In the genomic region with DNA sequence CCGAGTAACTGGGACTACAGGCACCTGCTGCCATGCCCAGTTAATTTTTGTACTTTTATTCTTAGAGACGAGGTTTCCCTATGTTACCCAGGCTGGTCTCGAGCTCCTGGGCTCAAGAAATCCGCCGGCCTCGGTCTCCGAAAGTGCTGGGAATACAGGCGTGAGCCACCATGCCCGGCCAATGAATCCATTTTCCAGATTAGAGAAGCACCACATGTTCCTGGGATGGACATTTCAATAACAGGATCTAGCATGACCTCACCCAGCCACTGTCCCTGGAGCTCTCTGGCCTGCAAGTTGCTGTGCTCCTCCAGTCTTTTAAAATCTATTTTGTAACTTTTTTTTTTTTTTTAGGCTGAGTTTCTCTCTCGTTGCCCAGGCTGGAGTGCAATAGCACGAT, we compare ENCODE assay signal across 19 cellular contexts. TPM values are rescaled to one million over a fixed set of nuclear protein-coding genes. Genes with fewer than 3 reads are reported as not detected.
A peak's percentile ranks its signal among the peaks of the same experiment; 100 is the strongest.
DNase-seq lines count a peak whose midpoint lies in the region; ATAC-seq and TF ChIP-seq lines count a peak whose summit lies in the region.
"Had no signal": no experiment of that assay in that cellular context is flagged by ENCODE, and none has a peak within 500 bp of the region (broad histone marks: within the 10 kb centered on the region; RNA-seq: fewer than 3 reads in every experiment).

No MANE protein-coding gene starts in this region.

- no TSS peak for BruUV-seq in Calu3 (replicated peaks; lab: Mats Ljungman, UMichigan)

- H3K27ac ChIP-seq in mesenchymal stem cell (ENCODE audit: low read length, poor library complexity, severe bottlenecking): no peak overlapping the region
- H3K27ac ChIP-seq: 22Rv1, hepatocyte had no signal

- H2BK120ac ChIP-seq in mesenchymal stem cell (ENCODE audit: low read depth, low read length): no peak overlapping the region

- no peak overlapping the region for H3K4ac ChIP-seq in mesenchymal stem cell (ENCODE audit: low read depth in 1 of 2, low read length in 2 of 2)

- no peaks in the 10 kb centered on the region for H3K9me3 ChIP-seq in mesenchymal stem cell (ENCODE audit: control insufficient read depth, low read length)

- CTCF ChIA-PET in Calu3 (lab: Charles Lee): no interaction called here

- no peak for DNase-seq in T-helper 1 cell
- DNase-seq in Calu3: no peak
- DNase-seq in activated T-cell treated with anti-CD3 and anti-CD28 coated beads, Interleukin-2, amount 50 U/mL, for 72 hours: no peak
- no peak for DNase-seq in natural killer cell
- no peak for DNase-seq in HFFc6
- DNase-seq in mesenchymal stem cell: no peak
- no peak for DNase-seq in UCSD-AML1 (lab: John Stamatoyannopoulos, UW; ENCODE audit: unreplicated experiment)
- DNase-seq: COR-L47, GF-D8, H9, Karpas-422, left colon, NCI-H1436, nephron progenitor cell, OCI-M1 had no signal

- H3K27me3 Mint-ChIP-seq in T-helper 1 cell treated with Interleukin-12 subunit alpha and Interleukin-12 subunit beta and Interleukin-4 antibody, amounts not matched to agents 30 μg/mL and 1 μg/mL, for 36 hours (ENCODE audit: low read depth): no peaks in the 10 kb centered on the region
- H3K27me3 Mint-ChIP-seq in Calu3 (ENCODE audit: unreplicated experiment) (no peaks in the 10 kb centered on the region), natural killer cell (ENCODE audit: low read depth in 2 of 2) (no peaks in the 10 kb centered on the region), HFFc6 (ENCODE audit: insufficient read depth) (peaks cover 4% of the 10 kb centered on the region)
- no peaks in the 10 kb centered on the region for H3K27me3 Mint-ChIP-seq in activated T-cell treated with anti-CD3 and anti-CD28 coated beads, Interleukin-2, amount 50 U/mL, for 72 hours (ENCODE audit: low read depth)

- no peak overlapping the region for H3K4me2 ChIP-seq in mesenchymal stem cell (ENCODE audit: low read length, poor library complexity, severe bottlenecking)
- H3K4me2 ChIP-seq: hepatocyte had no signal

- no peak overlapping the region for H4K91ac ChIP-seq in mesenchymal stem cell (ENCODE audit: low read length)

- no peak overlapping the region for H3K14ac ChIP-seq in mesenchymal stem cell (ENCODE audit: low read length in 2 of 2)

- no peak overlapping the region for H4K8ac ChIP-seq in mesenchymal stem cell (ENCODE audit: low read length)

- no peak overlapping the region for H2AK5ac ChIP-seq in mesenchymal stem cell (ENCODE audit: low read length, severe bottlenecking)

- H3K9ac ChIP-seq in mesenchymal stem cell (ENCODE audit: low read length): no peak overlapping the region

- peak overlapping the region; percentile 82 for H3K4me3 Mint-ChIP-seq in T-helper 1 cell treated with Interleukin-12 subunit alpha and Interleukin-12 subunit beta and Interleukin-4 antibody, amounts not matched to agents 30 μg/mL and 1 μg/mL, for 36 hours
- H3K4me3 Mint-ChIP-seq in Calu3 (ENCODE audit: low read depth, unreplicated experiment) (no peak overlapping the region), natural killer cell (peak overlapping the region; percentile 86), HFFc6 (no peak overlapping the region)
- H3K4me3 Mint-ChIP-seq in activated T-cell treated with anti-CD3 and anti-CD28 coated beads, Interleukin-2, amount 50 U/mL, for 72 hours: peak overlapping the region; percentile 90
- H3K4me3 Mint-ChIP-seq: nephron progenitor cell had no signal

- no peak overlapping the region for H2BK5ac ChIP-seq in mesenchymal stem cell (ENCODE audit: low read depth, low read length, poor library complexity, severe bottlenecking)

- H2BK15ac ChIP-seq in mesenchymal stem cell (ENCODE audit: low read depth, poor library complexity, severe bottlenecking): no peak overlapping the region

- no peak for TF ChIP-seq CTCF in Calu3 (IDR thresholded peaks at IDR 0.05; ENCODE audit: unreplicated experiment)
- TF ChIP-seq CTCF in natural killer cell (IDR thresholded peaks at IDR 0.05): no peak
- TF ChIP-seq CTCF in HFFc6 (IDR thresholded peaks at IDR 0.05): no peak

- H3K27ac Mint-ChIP-seq in T-helper 1 cell treated with Interleukin-12 subunit alpha and Interleukin-12 subunit beta and Interleukin-4 antibody, amounts not matched to agents 30 μg/mL and 1 μg/mL, for 36 hours: peak overlapping the region; percentile 81
- peak overlapping the region; percentile 71 for H3K27ac Mint-ChIP-seq in Calu3 (ENCODE audit: unreplicated experiment)
- peak overlapping the region; percentile 97 for H3K27ac Mint-ChIP-seq in activated T-cell treated with anti-CD3 and anti-CD28 coated beads, Interleukin-2, amount 50 U/mL, for 72 hours
- H3K27ac Mint-ChIP-seq in natural killer cell: peak overlapping the region; percentile 96
- no peak overlapping the region for H3K27ac Mint-ChIP-seq in HFFc6
- H3K27ac Mint-ChIP-seq: nephron progenitor cell had no signal

- intact Hi-C loops in Calu3 (cut with micrococcal nuclease; ENCODE audit: unreplicated experiment) (no loop called here), natural killer cell (cut with micrococcal nuclease) (no loop called here)

- no peaks in the 10 kb centered on the region for H3K36me3 ChIP-seq in mesenchymal stem cell (ENCODE audit: control insufficient read depth in 1 of 2, insufficient read depth in 2 of 2, low read depth in 1 of 2, low read length in 2 of 2)

- no peaks in the 10 kb centered on the region for H3K79me1 ChIP-seq in mesenchymal stem cell (replicated peaks; ENCODE audit: low read length, poor library complexity, severe bottlenecking)

- H3K4me1 ChIP-seq in mesenchymal stem cell (ENCODE audit: control insufficient read depth, insufficient read depth, low read depth, low read length): peaks cover 25% of the 10 kb centered on the region

- ATAC-seq in activated T-cell treated with anti-CD3 and anti-CD28 coated beads, Interleukin-2, amount 50 U/mL, for 72 hours (replicated peaks in 1 of 2): no peak
- no peak for ATAC-seq in natural killer cell
- ATAC-seq: left colon had no signal

- no peaks in the 10 kb centered on the region for H3K9me3 Mint-ChIP-seq in T-helper 1 cell treated with Interleukin-12 subunit alpha and Interleukin-12 subunit beta and Interleukin-4 antibody, amounts not matched to agents 30 μg/mL and 1 μg/mL, for 36 hours
- H3K9me3 Mint-ChIP-seq in Calu3 (ENCODE audit: low read depth, unreplicated experiment) (no peaks in the 10 kb centered on the region), natural killer cell (no peaks in the 10 kb centered on the region), HFFc6 (no peaks in the 10 kb centered on the region)
- H3K9me3 Mint-ChIP-seq in activated T-cell treated with anti-CD3 and anti-CD28 coated beads, Interleukin-2, amount 50 U/mL, for 72 hours: no peaks in the 10 kb centered on the region
- H3K9me3 Mint-ChIP-seq: H9, nephron progenitor cell had no signal

- WGBS in mesenchymal stem cell: 89% methylated on average over 11 of the region's 11 CpGs

- H2AFZ ChIP-seq in mesenchymal stem cell (ENCODE audit: low read depth, low read length): no peak overlapping the region
- H2AFZ ChIP-seq: hepatocyte had no signal

- peaks cover 17% of the 10 kb centered on the region for H3K36me3 Mint-ChIP-seq in T-helper 1 cell treated with Interleukin-12 subunit alpha and Interleukin-12 subunit beta and Interleukin-4 antibody, amounts not matched to agents 30 μg/mL and 1 μg/mL, for 36 hours (ENCODE audit: low read depth)
- H3K36me3 Mint-ChIP-seq in Calu3 (ENCODE audit: insufficient read depth, unreplicated experiment): peaks cover 36% of the 10 kb centered on the region
- H3K36me3 Mint-ChIP-seq in activated T-cell treated with anti-CD3 and anti-CD28 coated beads, Interleukin-2, amount 50 U/mL, for 72 hours (ENCODE audit: insufficient read depth in 2 of 2): peaks cover 11 to 13% of the 10 kb centered on the region in 2 donors
- H3K36me3 Mint-ChIP-seq in natural killer cell: no peaks in the 10 kb centered on the region
- no peaks in the 10 kb centered on the region for H3K36me3 Mint-ChIP-seq in HFFc6 (ENCODE audit: low read depth)

- H3K23ac ChIP-seq in mesenchymal stem cell (ENCODE audit: low read length in 2 of 2): no peak overlapping the region

- peaks cover 3 to 28% of the 10 kb centered on the region in 2 experiments for H3K27me3 ChIP-seq in mesenchymal stem cell (ENCODE audit: control insufficient read depth in 1 of 2, insufficient read depth in 1 of 2, low read length in 2 of 2)
- H3K27me3 ChIP-seq: hepatocyte had no signal

- no peak overlapping the region for H3K18ac ChIP-seq in mesenchymal stem cell (ENCODE audit: low read depth in 1 of 2, low read length in 2 of 2)

- peaks cover 51% of the 10 kb centered on the region for H3K4me1 Mint-ChIP-seq in T-helper 1 cell treated with Interleukin-12 subunit alpha and Interleukin-12 subunit beta and Interleukin-4 antibody, amounts not matched to agents 30 μg/mL and 1 μg/mL, for 36 hours (ENCODE audit: low read depth)
- H3K4me1 Mint-ChIP-seq in Calu3 (ENCODE audit: low read depth, unreplicated experiment) (peaks cover 15% of the 10 kb centered on the region), natural killer cell (peaks cover 52 to 76% of the 10 kb centered on the region in 2 donors), HFFc6 (ENCODE audit: low read depth) (peaks cover 8% of the 10 kb centered on the region)
- peaks cover 81% of the 10 kb centered on the region for H3K4me1 Mint-ChIP-seq in activated T-cell treated with anti-CD3 and anti-CD28 coated beads, Interleukin-2, amount 50 U/mL, for 72 hours (ENCODE audit: low read depth)

- no peak overlapping the region for H3K4me3 ChIP-seq in mesenchymal stem cell (ENCODE audit: insufficient read depth in 1 of 2, low read depth in 1 of 2, low read length in 2 of 2)
- H3K4me3 ChIP-seq: hepatocyte had no signal

- H2BK12ac ChIP-seq in mesenchymal stem cell (ENCODE audit: low read length in 2 of 2): no peak overlapping the region

RNA-seq across cellular contexts. Expression of gene GPR132, which starts 2.2 kb away (rescaled TPM):
- total RNA-seq in Calu3 (2022): 1.4 TPM in 2 replicates
- total RNA-seq in activated T-cell treated with anti-CD3 and anti-CD28 coated beads, Interleukin-2, amount 50 U/mL, for 72 hours: 10 to 100 TPM; 38.2 to 49.6 TPM
- total RNA-seq in natural killer cell: 10 to 100 TPM; 18.2 to 30.3 (median 26.7) TPM
- total RNA-seq in HFFc6 (2021; fragmentation: NEBNext Ultra II Directional; extraction: Animal tissue kit (Norgen Biotek cat#: 25700)): under 1 TPM in 2 of 6 experiments, not detected in 4; 0.05 to 0.14 TPM
- polyA plus RNA-seq in mesenchymal stem cell (2013, experiment 1 of 2): 0.03 TPM
- 0.01 TPM for polyA plus RNA-seq in mesenchymal stem cell (2013, experiment 2 of 2)
- total RNA-seq: NCI-H460 had no signal

RNA-seq across cellular contexts. Expression of gene CDCA4, which starts 42.2 kb away (rescaled TPM):
- total RNA-seq in Calu3 (2022) (28.9 and 32.4 TPM in 2 replicates), natural killer cell (10 to 100 TPM; 10.3 to 20.7 (median 16.6) TPM)
- 10 to 100 TPM; 56.8 to 57.5 TPM for total RNA-seq in activated T-cell treated with anti-CD3 and anti-CD28 coated beads, Interleukin-2, amount 50 U/mL, for 72 hours
- 10 to 100 TPM; 11.6 to 20.3 (median 18.4) TPM for total RNA-seq in HFFc6 (2021; fragmentation: NEBNext Ultra II Directional; extraction: Animal tissue kit (Norgen Biotek cat#: 25700))
- 8.8 TPM for polyA plus RNA-seq in mesenchymal stem cell (2013, experiment 1 of 2)
- polyA plus RNA-seq in mesenchymal stem cell (2013, experiment 2 of 2): 8.9 TPM

Comparison
In these comparisons a context has a peak if more than half of its experiments do, and no peak if none do; other contexts are left out.
1. H3K4me3 Mint-ChIP-seq: peak in T-helper 1 cell treated with Interleukin-12 subunit alpha and Interleukin-12 subunit beta and Interleukin-4 antibody, amounts not matched to agents 30 μg/mL and 1 μg/mL, for 36 hours (single experiment), activated T-cell treated with anti-CD3 and anti-CD28 coated beads, Interleukin-2, amount 50 U/mL, for 72 hours (2 of 2) and natural killer cell (single experiment); none in Calu3 (single experiment) and HFFc6 (single experiment).